ENCODE assay signal across 8 cellular contexts in genomic region chr1:234977891-234978396, GRCh38.
A peak's percentile ranks its signal among the peaks of the same experiment; 100 is the strongest.
DNase-seq lines count a peak whose midpoint lies in the region; ATAC-seq and TF ChIP-seq lines count a peak whose summit lies in the region.

No MANE protein-coding gene starts in this region.

- H3K27me3 ChIP-seq in heart left ventricle (no peaks in the 10 kb centered on the region), vagina (no peaks in the 10 kb centered on the region), mesendoderm (ENCODE audit: insufficient read depth, low read length, poor library complexity) (no peaks in the 10 kb centered on the region)

- H2BK120ac ChIP-seq in mesendoderm (ENCODE audit: low read depth, low read length), result no peak overlapping the region

- H3K56ac ChIP-seq in mesendoderm (ENCODE audit: low read length), result no peak overlapping the region

- peak overlapping the region in 1 of 12 donors; percentile 55 for H3K4me3 ChIP-seq in heart left ventricle
- H3K4me3 ChIP-seq in vagina, result no peak overlapping the region
- H3K4me3 ChIP-seq in mesendoderm (ENCODE audit: low read length), result no peak overlapping the region

- ATAC-seq in heart left ventricle, result no peak
- ATAC-seq in left ventricle myocardium superior, result no peak
- ATAC-seq in activated CD8-positive, alpha-beta T cell treated with anti-CD3 and anti-CD28 coated beads for 36 hours, result no peak
- ATAC-seq in memory B cell (ENCODE audit: low read depth), result no peak

- H3K27ac ChIP-seq in heart left ventricle, result peak overlapping the region; percentile 35 to 98 (median 88)
- peak overlapping the region; percentile 85 for H3K27ac ChIP-seq in vagina
- H3K27ac ChIP-seq in mesendoderm (ENCODE audit: low read depth, low read length), result no peak overlapping the region

- DNase-seq in heart left ventricle, result no peak
- DNase-seq in left ventricle myocardium superior, result no peak
- no peak for DNase-seq in activated CD8-positive, alpha-beta T cell treated with anti-CD3 and anti-CD28 coated beads for 36 hours
- no peak for DNase-seq in memory B cell (ENCODE audit: low spot score in 2 of 2)
- DNase-seq in vagina (ENCODE audit: extremely low spot score in 2 of 2), result no peak
- no peak for DNase-seq in mesendoderm
- DNase-seq in OCI-M2 (lab: John Stamatoyannopoulos, UW; ENCODE audit: unreplicated experiment), result no peak
- DNase-seq in activated CD4-positive, alpha-beta T cell treated with anti-CD3 and anti-CD28 coated beads for 48 hours, result no peak

- no peaks in the 10 kb centered on the region for H3K79me1 ChIP-seq in mesendoderm (ENCODE audit: low read length)

- no peak overlapping the region for H4K5ac ChIP-seq in mesendoderm (ENCODE audit: low read length)

- no peak overlapping the region for H3K4ac ChIP-seq in mesendoderm (ENCODE audit: low read depth, low read length)

- H3K4me1 ChIP-seq in heart left ventricle (peaks cover 15 to 87% (median 45%) of the 10 kb centered on the region in 12 donors), vagina (peaks cover 72% of the 10 kb centered on the region), mesendoderm (ENCODE audit: control insufficient read depth, low read depth, low read length) (peaks cover 11% of the 10 kb centered on the region)

- peaks cover 71% of the 10 kb centered on the region for H3K4me1 Mint-ChIP-seq in activated CD8-positive, alpha-beta T cell treated with anti-CD3 and anti-CD28 coated beads for 36 hours (ENCODE audit: low read depth)
- peaks cover 39% of the 10 kb centered on the region for H3K4me1 Mint-ChIP-seq in memory B cell

- H3K9me3 ChIP-seq in heart left ventricle, result no peaks in the 10 kb centered on the region
- H3K9me3 ChIP-seq in vagina, result no peaks in the 10 kb centered on the region

- H2BK15ac ChIP-seq in mesendoderm (replicated peaks; ENCODE audit: low read depth), result no peak overlapping the region

- intact Hi-C loops in heart left ventricle (cut with DNase I), result loop anchor here in 5 of 10 donors (5.0 to 10.0 kb wide), 5 partner anchors 51 to 483 kb away; no protein-coding TSS in a partner anchor
- intact Hi-C loops in left ventricle myocardium superior (cut with micrococcal nuclease), result loop anchor here (10.0 kb wide), 1 partner anchor 443 kb away; no protein-coding TSS in a partner anchor
- intact Hi-C loops in activated CD8-positive, alpha-beta T cell treated with anti-CD3 and anti-CD28 coated beads for 36 hours (cut with micrococcal nuclease), result no loop called here
- intact Hi-C loops in vagina (cut with DNase I), result loop anchor here (5.0 to 10.0 kb wide), 3 partner anchors 53 to 483 kb away; no protein-coding TSS in a partner anchor

- peaks cover 5% of the 10 kb centered on the region for H3K36me3 Mint-ChIP-seq in activated CD8-positive, alpha-beta T cell treated with anti-CD3 and anti-CD28 coated beads for 36 hours (ENCODE audit: low read depth)
- no peaks in the 10 kb centered on the region for H3K36me3 Mint-ChIP-seq in memory B cell

- no peak overlapping the region for H3K23ac ChIP-seq in mesendoderm (ENCODE audit: low read length)

- no peak overlapping the region for H3K9ac ChIP-seq in mesendoderm (ENCODE audit: low read length)

- TF ChIP-seq POLR2A in heart left ventricle (IDR thresholded peaks at IDR 0.05) (no peak), vagina (IDR thresholded peaks at IDR 0.05) (no peak)

- peak overlapping the region; percentile 92 for H3K27ac Mint-ChIP-seq in activated CD8-positive, alpha-beta T cell treated with anti-CD3 and anti-CD28 coated beads for 36 hours
- H3K27ac Mint-ChIP-seq in memory B cell, result peak overlapping the region; percentile 97

- H3K9me3 Mint-ChIP-seq in activated CD8-positive, alpha-beta T cell treated with anti-CD3 and anti-CD28 coated beads for 36 hours, result peaks cover 2% of the 10 kb centered on the region
- no peaks in the 10 kb centered on the region for H3K9me3 Mint-ChIP-seq in memory B cell

- H3K18ac ChIP-seq in mesendoderm (ENCODE audit: low read length), result no peak overlapping the region

- no peaks in the 10 kb centered on the region for H3K36me3 ChIP-seq in heart left ventricle
- H3K36me3 ChIP-seq in vagina, result no peaks in the 10 kb centered on the region
- H3K36me3 ChIP-seq in mesendoderm (ENCODE audit: control insufficient read depth, insufficient read depth, low read length), result no peaks in the 10 kb centered on the region

- H3K4me2 ChIP-seq in mesendoderm (ENCODE audit: low read length), result no peak overlapping the region

- no peak overlapping the region for H2BK5ac ChIP-seq in mesendoderm (ENCODE audit: low read length)

- POLR2A ChIA-PET in activated CD8-positive, alpha-beta T cell treated with anti-CD3 and anti-CD28 coated beads for 36 hours (lab: Charles Lee), result interaction anchor here (0.6 to 3.8 kb wide), 7 partner anchors 8 to 366 kb away, joined by 3 to 25 read pairs (median 3); partner anchors contain the start of gene IRF2BP2

- H3K79me2 ChIP-seq in mesendoderm (ENCODE audit: control insufficient read depth, insufficient read depth, low read length), result no peaks in the 10 kb centered on the region

- no peak overlapping the region for H2AK5ac ChIP-seq in mesendoderm (ENCODE audit: low read length)

- 67 to 74% (median 71%) methylated on average over 7 of the region's 7 CpGs for WGBS in heart left ventricle, 4 donors
- WGBS in mesendoderm (ENCODE audit: extremely low coverage, insufficient coverage, low lambda C conversion rate), result no CpG with 5 or more reads among the region's 7 CpGs

- no peaks in the 10 kb centered on the region for H3K27me3 Mint-ChIP-seq in activated CD8-positive, alpha-beta T cell treated with anti-CD3 and anti-CD28 coated beads for 36 hours
- H3K27me3 Mint-ChIP-seq in memory B cell, result no peaks in the 10 kb centered on the region

- TF ChIP-seq CTCF in heart left ventricle (IDR thresholded peaks at IDR 0.05) (no peak), vagina (IDR thresholded peaks at IDR 0.05) (no peak)
- TF ChIP-seq CTCF in activated CD8-positive, alpha-beta T cell treated with anti-CD3 and anti-CD28 coated beads for 36 hours (IDR thresholded peaks at IDR 0.05), result no peak

- no peak overlapping the region for H4K8ac ChIP-seq in mesendoderm (ENCODE audit: low read depth, low read length)

- peak overlapping the region; percentile 68 for H3K4me3 Mint-ChIP-seq in activated CD8-positive, alpha-beta T cell treated with anti-CD3 and anti-CD28 coated beads for 36 hours
- H3K4me3 Mint-ChIP-seq in memory B cell, result peak overlapping the region; percentile 76

- CTCF ChIA-PET in activated CD8-positive, alpha-beta T cell treated with anti-CD3 and anti-CD28 coated beads for 36 hours (lab: Charles Lee), result interaction anchor here (1.1 to 2.6 kb wide), 4 partner anchors 13 to 45 kb away, joined by 3 to 12 read pairs (median 5); no protein-coding TSS in a partner anchor
